In the genomic region with DNA sequence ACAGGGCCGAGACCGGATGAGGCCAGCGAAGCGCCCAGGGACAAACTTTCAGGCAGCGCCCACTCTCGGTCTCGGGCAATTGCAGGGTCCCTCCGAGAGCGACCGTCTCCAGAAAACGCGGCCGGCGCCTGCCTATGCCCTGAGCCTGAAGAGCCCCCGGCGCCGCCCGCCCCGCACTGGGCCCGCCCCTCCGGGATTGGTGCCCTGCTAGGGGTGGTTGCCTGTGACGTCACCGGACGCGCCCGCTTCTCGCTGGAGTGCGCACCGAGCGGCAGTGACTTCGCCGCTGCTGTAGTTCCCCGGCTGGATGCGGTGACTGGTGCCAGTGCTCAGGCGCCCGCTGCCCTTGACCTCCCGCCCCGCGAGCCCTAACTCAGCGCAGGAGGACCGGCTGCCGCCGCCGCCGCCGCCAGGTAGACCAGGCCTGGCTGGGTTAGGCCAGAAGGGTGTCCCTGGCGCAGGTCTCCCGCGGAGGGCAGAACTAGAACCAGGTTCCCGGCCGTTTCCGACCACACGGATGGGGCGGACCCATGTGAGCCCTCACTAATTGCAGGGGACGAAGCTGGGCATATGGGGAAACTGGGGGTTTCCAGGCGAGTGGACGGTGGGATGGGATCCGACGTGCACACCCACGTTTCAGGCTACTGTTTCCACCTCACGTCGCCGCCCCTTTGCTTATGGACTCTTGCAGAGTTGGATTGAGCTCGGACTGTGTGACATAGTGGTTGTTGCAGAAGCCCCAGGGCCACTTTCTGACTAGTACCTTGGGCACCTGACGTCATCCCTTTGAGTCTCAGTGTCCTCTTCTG, we compare ENCODE assay signal across 8 cellular contexts. TPM values are rescaled to one million over a fixed set of nuclear protein-coding genes. Genes with fewer than 3 reads are reported as not detected.
DNase-seq lines count a peak whose midpoint lies in the region; ATAC-seq, FAIRE-seq and TF ChIP-seq lines count a peak whose summit lies in the region.
"Not testable (repeated sequence)": the region's sequence is repeated elsewhere in the genome, so short reads cannot be mapped to it uniquely, and the experiment has no call there.

No MANE protein-coding gene starts in this region.

- TSS peak; percentile 52 for BruUV-seq in endothelial cell of umbilical vein (replicated peaks; lab: Mats Ljungman, UMichigan)

- FAIRE-seq in A549 (lab: Jason Lieb, UNC): not testable (repeated sequence)
- peak; percentile 88 for FAIRE-seq in endothelial cell of umbilical vein (lab: Jason Lieb, UNC)

- not testable (repeated sequence) for H4K20me1 ChIP-seq in OCI-LY3 (ENCODE audit: insufficient read depth, low read length); endothelial cell of umbilical vein (replicated peaks; ENCODE audit: control insufficient read depth, extremely low read depth, insufficient read depth, low read length)

- not testable (repeated sequence) for H3K36me3 ChIP-seq in OCI-LY3 (replicated peaks; ENCODE audit: low read depth, low read length); endothelial cell of umbilical vein (ENCODE audit: control insufficient read depth in 2 of 2, extremely low read depth in 1 of 2, insufficient read depth in 2 of 2, low read length in 2 of 2)

- H3K27ac ChIP-seq in A549: peak overlapping the region; percentile 80 to 91
- not testable (repeated sequence) for H3K27ac ChIP-seq in OCI-LY3 (ENCODE audit: low read length); endothelial cell of umbilical vein (ENCODE audit: insufficient read depth, low read depth, low read length)

- H3K9me3 Mint-ChIP-seq in activated T-cell treated with anti-CD3 and anti-CD28 coated beads, Interleukin-2, amount 50 U/mL, for 4 hours: not testable (repeated sequence)

- CTCF ChIA-PET in A549 (lab: Yijun Ruan, JAX) (interaction anchor here (1.1 to 1.9 kb wide), 4 partner anchors 12 to 106 kb away, joined by 3 to 7 read pairs (median 4); a partner anchor contains a TSS), endothelial cell of umbilical vein (lab: Charles Lee) (interaction anchor here (2.1 kb wide), 1 partner anchor 18 kb away, joined by 10 read pairs; a partner anchor contains a TSS)

- DNase-seq in A549 (ENCODE audit: low read depth in 1 of 2, low spot score in 1 of 2): peak; percentile 40 to 80
- DNase-seq in activated T-cell treated with anti-CD3 and anti-CD28 coated beads, Interleukin-2, amount 50 U/mL, for 4 hours: peak; percentile 97
- peak; percentile 79 for DNase-seq in endothelial cell of umbilical vein (ENCODE audit: low read depth, low spot score)
- peak; percentile 95 to 99 for DNase-seq in lower leg skin (ENCODE audit: low spot score in 2 of 2)
- peak; percentile 89 to 97 for DNase-seq in stimulated activated CD4-positive, alpha-beta T cell treated with anti-CD3 and anti-CD28 coated beads, Interleukin-15, amount 100 ng/mL, for 48 hours (ENCODE audit: low read depth in 2 of 2)

- H3K9ac ChIP-seq in OCI-LY3 (ENCODE audit: low read length): peak overlapping the region; percentile 52; the same call in 1 of the 2 replicates
- not testable (repeated sequence) for H3K9ac ChIP-seq in endothelial cell of umbilical vein (replicated peaks; ENCODE audit: extremely low read depth, insufficient read depth, low read length)

- not testable (repeated sequence) for TF ChIP-seq RAD21 in A549 (conservative IDR thresholded peaks at IDR 0.05 in 1 of 2, IDR thresholded peaks at IDR 0.05 in 1 of 2)

- H3K36me3 Mint-ChIP-seq in activated T-cell treated with anti-CD3 and anti-CD28 coated beads, Interleukin-2, amount 50 U/mL, for 4 hours (ENCODE audit: insufficient read depth): not testable (repeated sequence)

- not testable (repeated sequence) for TF ChIP-seq CTCF in A549 (IDR thresholded peaks at IDR 0.05); OCI-LY3 (IDR thresholded peaks at IDR 0.05; ENCODE audit: low read depth, low read length); endothelial cell of umbilical vein (IDR thresholded peaks at IDR 0.05; ENCODE audit: extremely low read depth in 1 of 2, insufficient read depth in 1 of 2, low read depth in 1 of 2, low read length in 2 of 2); lower leg skin (IDR thresholded peaks at IDR 0.05)

- H3K4me1 Mint-ChIP-seq in activated T-cell treated with anti-CD3 and anti-CD28 coated beads, Interleukin-2, amount 50 U/mL, for 4 hours (ENCODE audit: low read depth): peaks cover 10% of the 10 kb centered on the region

- H3K27me3 ChIP-seq in OCI-LY3 (ENCODE audit: low read depth, low read length); endothelial cell of umbilical vein (ENCODE audit: control insufficient read depth in 2 of 2, insufficient read depth in 2 of 2, low read length in 2 of 2): not testable (repeated sequence)

- peak overlapping the region; percentile 25; the same call in 1 of the 2 replicates for H2AFZ ChIP-seq in OCI-LY3 (ENCODE audit: low read depth, low read length)
- peak overlapping the region; percentile 89 for H2AFZ ChIP-seq in endothelial cell of umbilical vein (ENCODE audit: low read depth, low read length)

- peaks cover 14% of the 10 kb centered on the region for H3K27me3 Mint-ChIP-seq in activated T-cell treated with anti-CD3 and anti-CD28 coated beads, Interleukin-2, amount 50 U/mL, for 4 hours (ENCODE audit: low read depth)

- H3K9me3 ChIP-seq in A549; OCI-LY3 (ENCODE audit: insufficient read depth, low read length); endothelial cell of umbilical vein (replicated peaks; ENCODE audit: control insufficient read depth, insufficient read depth, low read length): not testable (repeated sequence)

- ATAC-seq in A549 (peak; percentile 93 to 99), GM18870 (IDR thresholded peaks at IDR 0.05; ENCODE audit: unreplicated experiment) (peak; percentile 85), HG02938 (IDR thresholded peaks at IDR 0.05; ENCODE audit: unreplicated experiment) (peak; percentile 82)
- peak; percentile 100 for ATAC-seq in activated T-cell treated with anti-CD3 and anti-CD28 coated beads, Interleukin-2, amount 50 U/mL, for 4 hours

- H3K4me2 ChIP-seq in A549: peak overlapping the region; percentile 74
- H3K4me2 ChIP-seq in OCI-LY3 (ENCODE audit: low read length): peak overlapping the region; percentile 69
- H3K4me2 ChIP-seq in endothelial cell of umbilical vein (ENCODE audit: insufficient read depth, low read length): not testable (repeated sequence)

- H3K79me2 ChIP-seq in OCI-LY3 (ENCODE audit: low read length); endothelial cell of umbilical vein (ENCODE audit: control insufficient read depth, insufficient read depth, low read length): not testable (repeated sequence)

- TF ChIP-seq POLR2A in A549 (IDR thresholded peaks at IDR 0.05; ENCODE audit: low read length); endothelial cell of umbilical vein (IDR thresholded peaks at IDR 0.05; ENCODE audit: low read depth, low read length); lower leg skin (IDR thresholded peaks at IDR 0.05): not testable (repeated sequence)

- intact Hi-C loops in endothelial cell of umbilical vein (cut with micrococcal nuclease); lower leg skin (cut with DNase I; ENCODE audit: low total_unique reads): not testable (repeated sequence)

- H3K4me3 ChIP-seq in A549: peak overlapping the region; percentile 63
- peak overlapping the region; percentile 74 for H3K4me3 ChIP-seq in OCI-LY3 (ENCODE audit: low read length)
- peak overlapping the region in 1 of 3 experiments; percentile 45 for H3K4me3 ChIP-seq in endothelial cell of umbilical vein (replicated peaks in 1 of 3; ENCODE audit: insufficient read depth in 1 of 3, low read depth in 1 of 3, low read length in 3 of 3)
- H3K4me3 ChIP-seq in lower leg skin (ENCODE audit: low read depth, poor library complexity, severe bottlenecking): peak overlapping the region; percentile 17

- dilution Hi-C loops in endothelial cell of umbilical vein (cut with MboI; ENCODE audit: extremely low pct_ligation_motif_present, low sequenced_read_pairs): not testable (repeated sequence)

- POLR2A ChIA-PET in A549 (lab: Yijun Ruan, JAX); endothelial cell of umbilical vein (lab: Charles Lee): not testable (repeated sequence)

- not testable (repeated sequence) for H3K9me1 ChIP-seq in endothelial cell of umbilical vein (replicated peaks; ENCODE audit: control insufficient read depth, extremely low read depth, insufficient read depth, low read length)

- not testable (repeated sequence) for H3K4me1 ChIP-seq in A549; OCI-LY3 (ENCODE audit: low read length); endothelial cell of umbilical vein (ENCODE audit: control insufficient read depth, extremely low read depth, insufficient read depth, low read length)

- no CpG with 5 or more reads among the region's 65 CpGs for WGBS in A549 (ENCODE audit: missing lambda C conversion rate)
- 0% methylated on average over 3 to 10 of the region's 65 CpGs for WGBS in lower leg skin, 2 donors

- TF ChIP-seq EP300 in A549 (IDR thresholded peaks at IDR 0.05): not testable (repeated sequence)

- peak overlapping the region; percentile 79 for H3K4me3 Mint-ChIP-seq in activated T-cell treated with anti-CD3 and anti-CD28 coated beads, Interleukin-2, amount 50 U/mL, for 4 hours

RNA-seq across cellular contexts. Expression of a gene that starts 18.9 kb away (rescaled TPM):
- polyA plus RNA-seq in A549 (2011; rRNA removed): 9.9 and 11.5 TPM in 2 replicates
- polyA plus RNA-seq in A549 (2012; cell fraction: cytosol; rRNA removed): 1.7 TPM in 2 replicates
- 2.4 and 4.6 TPM in 2 replicates for polyA plus RNA-seq in A549 (2012; cell fraction: nucleus; rRNA removed)
- polyA plus RNA-seq in A549 (2017; fragmentation: RNase III; extraction: RNeasy Plus Mini Kit Qiagen cat#74134 plus additional on column Dnase treatment): 2.2 to 3.1 TPM (median 2.5 TPM) in 3 replicates
- polyA minus RNA-seq in A549 (2011; rRNA and poly(A)+ RNA removed): 76.6 and 84.5 TPM in 2 replicates
- 10 to 100 TPM; 18.5 to 20.6 (median 20.5) TPM for total RNA-seq in activated T-cell treated with anti-CD3 and anti-CD28 coated beads, Interleukin-2, amount 50 U/mL, for 4 hours
- total RNA-seq in endothelial cell of umbilical vein: 92.8 and 108 TPM in 2 replicates
- 2.3 and 4.4 TPM in 2 replicates for polyA plus RNA-seq in endothelial cell of umbilical vein
- polyA plus RNA-seq in endothelial cell of umbilical vein (2011; cell fraction: cytosol; rRNA removed): 2.1 and 2.2 TPM in 2 replicates
- 62.3 and 78.4 TPM in 2 replicates for polyA plus RNA-seq in endothelial cell of umbilical vein (2011; cell fraction: nucleus; rRNA removed)
- 12.4 and 13.9 TPM in 2 replicates for polyA plus RNA-seq in endothelial cell of umbilical vein (2012)
- 124 and 126 TPM in 2 replicates for polyA minus RNA-seq in endothelial cell of umbilical vein
- polyA minus RNA-seq in endothelial cell of umbilical vein (2011; cell fraction: cytosol; rRNA and poly(A)+ RNA removed): 5.8 TPM
- polyA minus RNA-seq in endothelial cell of umbilical vein (2011; cell fraction: nucleus; rRNA and poly(A)+ RNA removed): 401 and 478 TPM in 2 replicates
- 10 to 100 TPM; 15.4 to 29.7 (median 15.5) TPM for total RNA-seq in lower leg skin

RNA-seq across cellular contexts. Expression of a gene that starts 24.2 kb away (rescaled TPM):
- polyA plus RNA-seq in A549 (2011; rRNA removed) (not detected in 2 replicates), A549 (2017; fragmentation: RNase III; extraction: RNeasy Plus Mini Kit Qiagen cat#74134 plus additional on column Dnase treatment) (not detected in 3 replicates), endothelial cell of umbilical vein (10.3 and 11.1 TPM in 2 replicates)
- polyA plus RNA-seq in A549 (2012; cell fraction: cytosol; rRNA removed): not detected in 2 replicates
- not detected in 2 replicates for polyA plus RNA-seq in A549 (2012; cell fraction: nucleus; rRNA removed)
- not detected in 2 replicates for polyA minus RNA-seq in A549 (2011; rRNA and poly(A)+ RNA removed)
- total RNA-seq in activated T-cell treated with anti-CD3 and anti-CD28 coated beads, Interleukin-2, amount 50 U/mL, for 4 hours: 10 to 100 TPM in 1 of 3 donors, 1 to 10 TPM in 1, under 1 TPM in 1; 0.20 to 12.8 (median 9.3) TPM
- total RNA-seq in endothelial cell of umbilical vein (6.6 and 14.2 TPM in 2 replicates), lower leg skin (1 to 10 TPM in 3 of 4 donors, under 1 TPM in 1; 0.38 to 3.6 (median 1.4) TPM)
- 8.8 and 8.9 TPM in 2 replicates for polyA plus RNA-seq in endothelial cell of umbilical vein (2011; cell fraction: cytosol; rRNA removed)
- polyA plus RNA-seq in endothelial cell of umbilical vein (2011; cell fraction: nucleus; rRNA removed): 36.6 TPM in 2 replicates
- polyA plus RNA-seq in endothelial cell of umbilical vein (2012): 0.55 and 0.62 TPM in 2 replicates
- polyA minus RNA-seq in endothelial cell of umbilical vein: 8.6 and 8.8 TPM in 2 replicates
- not detected for polyA minus RNA-seq in endothelial cell of umbilical vein (2011; cell fraction: cytosol; rRNA and poly(A)+ RNA removed)
- 5.4 and 6.4 TPM in 2 replicates for polyA minus RNA-seq in endothelial cell of umbilical vein (2011; cell fraction: nucleus; rRNA and poly(A)+ RNA removed)
